ENCODE assay signal across 21 cellular contexts in genomic region chr15:84616235-84616634, GRCh38. TPM values are rescaled to one million over a fixed set of nuclear protein-coding genes. Genes with fewer than 3 reads are reported as not detected.
DNase-seq lines count a peak whose midpoint lies in the region; ATAC-seq, FAIRE-seq and TF ChIP-seq lines count a peak whose summit lies in the region.
"Had no signal": no experiment of that assay in that cellular context is flagged by ENCODE, and none has a peak within 500 bp of the region (broad histone marks: within the 10 kb centered on the region; RNA-seq: fewer than 3 reads in every experiment).

No MANE protein-coding gene starts in this region.

- 92 to 93% (median 93%) methylated on average over 3 of the region's 3 CpGs for WGBS in ovary, 3 donors

- DNase-seq in H7, result peak; percentile 36
- DNase-seq in NOMO-1 treated with dmso at 0.1 percent for 144 hours (lab: John Stamatoyannopoulos, UW; ENCODE audit: unreplicated experiment), result peak; percentile 37
- DNase-seq in endothelial cell of umbilical vein (ENCODE audit: low read depth, low spot score), result peak; percentile 41
- no peak for DNase-seq in ovary
- DNase-seq: activated CD4-positive, alpha-beta T cell treated with anti-CD3 and anti-CD28 coated beads, Interleukin-2, amount 50 U/mL, for 1 hour; activated CD8-positive, alpha-beta memory T cell treated with anti-CD3 and anti-CD28 coated beads, Interleukin-2, amount 50 U/mL, for 4 hours; activated effector memory CD4-positive, alpha-beta T cell treated with Interleukin-2 at 50 U/mL for 16 hours; cortex of kidney; erythroblast; GM23248; left colon; NCI-H1694; NCI-H2227 treated with DMSO at 0.1 percent for 48 hours; stimulated activated CD4-positive, alpha-beta T cell treated with anti-CD3 and anti-CD28 coated beads, Interleukin-1b, Interleukin-23, amount 100 ng/mL, for 48 hours; SW 1271 had no signal

- TF ChIP-seq EP300 in ovary (IDR thresholded peaks at IDR 0.05), result no peak

- TF ChIP-seq POLR2A in endothelial cell of umbilical vein (IDR thresholded peaks at IDR 0.05; ENCODE audit: low read depth, low read length) (no peak), ovary (IDR thresholded peaks at IDR 0.05) (no peak)

- H4K20me1 ChIP-seq in endothelial cell of umbilical vein (replicated peaks; ENCODE audit: control insufficient read depth, extremely low read depth, insufficient read depth, low read length), result no peaks in the 10 kb centered on the region

- H3K9me1 ChIP-seq in endothelial cell of umbilical vein (replicated peaks; ENCODE audit: control insufficient read depth, extremely low read depth, insufficient read depth, low read length), result no peaks in the 10 kb centered on the region

- CTCF ChIA-PET in endothelial cell of umbilical vein (lab: Charles Lee), result interaction anchor here (0.9 to 1.0 kb wide), 3 partner anchors 9 to 17 kb away, joined by 3 to 6 read pairs (median 3); no protein-coding TSS in a partner anchor

- H3K4me3 ChIP-seq in H7 (ENCODE audit: insufficient read depth, low read depth, low read length), result no peak overlapping the region
- H3K4me3 ChIP-seq in endothelial cell of umbilical vein (replicated peaks in 1 of 3; ENCODE audit: insufficient read depth in 1 of 3, low read depth in 1 of 3, low read length in 3 of 3), result no peak overlapping the region
- peak overlapping the region in 1 of 2 experiments; percentile 3 for H3K4me3 ChIP-seq in neutrophil (ENCODE audit: low read depth in 1 of 2, low read length in 1 of 2)
- no peak overlapping the region for H3K4me3 ChIP-seq in ovary
- H3K4me3 ChIP-seq: GM23248 had no signal

- H2AFZ ChIP-seq in endothelial cell of umbilical vein (ENCODE audit: low read depth, low read length), result no peak overlapping the region
- H2AFZ ChIP-seq: GM23248 had no signal

- dilution Hi-C loops in endothelial cell of umbilical vein (cut with MboI; ENCODE audit: extremely low pct_ligation_motif_present, low sequenced_read_pairs), result no loop called here

- no peak overlapping the region for H3K27ac ChIP-seq in endothelial cell of umbilical vein (ENCODE audit: insufficient read depth, low read depth, low read length)
- H3K27ac ChIP-seq in neutrophil, result peak overlapping the region; percentile 39
- H3K27ac ChIP-seq in ovary, result no peak overlapping the region
- H3K27ac ChIP-seq: GM23248 had no signal

- no peaks in the 10 kb centered on the region for H3K27me3 ChIP-seq in H7 (ENCODE audit: control insufficient read depth, insufficient read depth, low read length)
- H3K27me3 ChIP-seq in endothelial cell of umbilical vein (ENCODE audit: control insufficient read depth in 2 of 2, insufficient read depth in 2 of 2, low read length in 2 of 2), result no peaks in the 10 kb centered on the region
- no peaks in the 10 kb centered on the region for H3K27me3 ChIP-seq in neutrophil
- no peaks in the 10 kb centered on the region for H3K27me3 ChIP-seq in ovary

- H3K36me3 ChIP-seq in H7 (replicated peaks; ENCODE audit: control insufficient read depth, insufficient read depth, low read length) (peaks cover 8% of the 10 kb centered on the region), endothelial cell of umbilical vein (ENCODE audit: control insufficient read depth in 2 of 2, extremely low read depth in 1 of 2, insufficient read depth in 2 of 2, low read length in 2 of 2) (peaks cover 0 to 7% of the 10 kb centered on the region in 2 experiments), neutrophil (no peaks in the 10 kb centered on the region), ovary (no peaks in the 10 kb centered on the region)

- no peak for ATAC-seq in HG03159 (IDR thresholded peaks at IDR 0.05; ENCODE audit: unreplicated experiment)
- no peak for ATAC-seq in esophagus mucosa
- ATAC-seq in GM21528 (IDR thresholded peaks at IDR 0.05; ENCODE audit: low FRiP score, unreplicated experiment), result no peak
- ATAC-seq: left colon had no signal

- no TSS peak for BruUV-seq in endothelial cell of umbilical vein (replicated peaks; lab: Mats Ljungman, UMichigan)

- H3K4me1 ChIP-seq in endothelial cell of umbilical vein (ENCODE audit: control insufficient read depth, extremely low read depth, insufficient read depth, low read length) (peaks cover 16% of the 10 kb centered on the region), neutrophil (ENCODE audit: control insufficient read depth in 1 of 2, insufficient read depth in 1 of 2, low read depth in 1 of 2, low read length in 1 of 2) (peaks cover 7 to 9% of the 10 kb centered on the region in 2 experiments), ovary (ENCODE audit: insufficient read depth) (no peaks in the 10 kb centered on the region)

- no peak overlapping the region for H3K9ac ChIP-seq in endothelial cell of umbilical vein (replicated peaks; ENCODE audit: extremely low read depth, insufficient read depth, low read length)
- H3K9ac ChIP-seq: GM23248 had no signal

- intact Hi-C loops in endothelial cell of umbilical vein (cut with micrococcal nuclease) (no loop called here), ovary (cut with DNase I) (no loop called here)

- TF ChIP-seq CTCF in endothelial cell of umbilical vein (IDR thresholded peaks at IDR 0.05; ENCODE audit: extremely low read depth in 1 of 2, insufficient read depth in 1 of 2, low read depth in 1 of 2, low read length in 2 of 2) (no peak), neutrophil (IDR thresholded peaks at IDR 0.05) (no peak), ovary (IDR thresholded peaks at IDR 0.05) (no peak)

- peaks cover 2% of the 10 kb centered on the region for H3K79me2 ChIP-seq in endothelial cell of umbilical vein (ENCODE audit: control insufficient read depth, insufficient read depth, low read length)

- FAIRE-seq in endothelial cell of umbilical vein (lab: Jason Lieb, UNC), result peak; percentile 93
- FAIRE-seq: frontal cortex, TTC549 had no signal

- peaks cover 7% of the 10 kb centered on the region for H3K9me3 ChIP-seq in endothelial cell of umbilical vein (replicated peaks; ENCODE audit: control insufficient read depth, insufficient read depth, low read length)
- peaks cover 4% of the 10 kb centered on the region for H3K9me3 ChIP-seq in neutrophil
- peaks cover 0 to 8% of the 10 kb centered on the region in 2 donors for H3K9me3 ChIP-seq in ovary

- POLR2A ChIA-PET in endothelial cell of umbilical vein (lab: Charles Lee), result no interaction called here

- H3K4me2 ChIP-seq in endothelial cell of umbilical vein (ENCODE audit: insufficient read depth, low read length), result peak overlapping the region; percentile 5

TF ChIP-seq in endothelial cell of umbilical vein, 7 proteins besides CTCF, POLR2A, EP300 and RAD21:
- TF ChIP-seq GATA2 (IDR thresholded peaks at IDR 0.05; ENCODE audit: insufficient read depth, insufficient read length, low read depth, low read length), result peak; percentile 65
- TF ChIP-seq EZH2 (IDR thresholded peaks at IDR 0.05; ENCODE audit: borderline replicate concordance, low read depth, low read length, severe bottlenecking), result no peak

RNA-seq across cellular contexts. Expression of gene ZSCAN2, which starts 15.4 kb away (rescaled TPM):
- total RNA-seq in H7 (2014; rRNA removed; shearing (Covaris generic)), result 61.5 and 64.8 TPM in 2 replicates
- total RNA-seq in endothelial cell of umbilical vein, result 13.5 TPM in 2 replicates
- polyA plus RNA-seq in endothelial cell of umbilical vein, result 11.3 and 12.9 TPM in 2 replicates
- polyA plus RNA-seq in endothelial cell of umbilical vein (2011; cell fraction: cytosol; rRNA removed), result 15.3 and 16.2 TPM in 2 replicates
- polyA plus RNA-seq in endothelial cell of umbilical vein (2011; cell fraction: nucleus; rRNA removed), result 13.3 and 14.3 TPM in 2 replicates
- polyA plus RNA-seq in endothelial cell of umbilical vein (2012), result 12.4 and 19.0 TPM in 2 replicates
- 14.5 and 21.9 TPM in 2 replicates for polyA minus RNA-seq in endothelial cell of umbilical vein
- 3.9 TPM for polyA minus RNA-seq in endothelial cell of umbilical vein (2011; cell fraction: cytosol; rRNA and poly(A)+ RNA removed)
- 10.0 and 12.6 TPM in 2 replicates for polyA minus RNA-seq in endothelial cell of umbilical vein (2011; cell fraction: nucleus; rRNA and poly(A)+ RNA removed)
- total RNA-seq in esophagus mucosa, result 0.92 TPM
- total RNA-seq in ovary, result 10 to 100 TPM in 3 of 7 donors, 1 to 10 TPM in 4; 5.6 to 13.3 (median 9.2) TPM
- polyA plus RNA-seq in ovary, result 1 to 10 TPM; 6.8 to 8.2 TPM

RNA-seq across cellular contexts. Expression of gene WDR73, which starts 37.8 kb away (rescaled TPM):
- 13.6 and 17.7 TPM in 2 replicates for total RNA-seq in H7 (2014; rRNA removed; shearing (Covaris generic))
- total RNA-seq in endothelial cell of umbilical vein (28.2 and 29.1 TPM in 2 replicates), esophagus mucosa (23.7 TPM), ovary (10 to 100 TPM; 18.8 to 36.1 (median 26.9) TPM)
- polyA plus RNA-seq in endothelial cell of umbilical vein (25.6 and 29.0 TPM in 2 replicates), ovary (10 to 100 TPM; 19.9 to 20.7 TPM)
- 19.0 and 19.9 TPM in 2 replicates for polyA plus RNA-seq in endothelial cell of umbilical vein (2011; cell fraction: cytosol; rRNA removed)
- polyA plus RNA-seq in endothelial cell of umbilical vein (2011; cell fraction: nucleus; rRNA removed), result 73.5 and 76.7 TPM in 2 replicates
- polyA plus RNA-seq in endothelial cell of umbilical vein (2012), result 12.9 and 21.8 TPM in 2 replicates
- polyA minus RNA-seq in endothelial cell of umbilical vein, result 31.8 and 40.5 TPM in 2 replicates
- 19.7 TPM for polyA minus RNA-seq in endothelial cell of umbilical vein (2011; cell fraction: cytosol; rRNA and poly(A)+ RNA removed)
- polyA minus RNA-seq in endothelial cell of umbilical vein (2011; cell fraction: nucleus; rRNA and poly(A)+ RNA removed), result 24.3 and 36.3 TPM in 2 replicates

RNA-seq across cellular contexts. Expression of gene NMB, which starts 41.8 kb away (rescaled TPM):
- total RNA-seq in H7 (2014; rRNA removed; shearing (Covaris generic)), result 13.5 and 19.4 TPM in 2 replicates
- total RNA-seq in endothelial cell of umbilical vein (9.6 and 9.8 TPM in 2 replicates), esophagus mucosa (12.8 TPM), ovary (10 to 100 TPM in 1 of 7 donors, 1 to 10 TPM in 6; 5.1 to 11.5 (median 7.3) TPM)
- polyA plus RNA-seq in endothelial cell of umbilical vein (7.8 and 10.3 TPM in 2 replicates), ovary (1 to 10 TPM; 2.7 to 7.3 TPM)
- 5.2 and 6.7 TPM in 2 replicates for polyA plus RNA-seq in endothelial cell of umbilical vein (2011; cell fraction: cytosol; rRNA removed)
- polyA plus RNA-seq in endothelial cell of umbilical vein (2011; cell fraction: nucleus; rRNA removed), result 1.8 and 2.0 TPM in 2 replicates
- polyA plus RNA-seq in endothelial cell of umbilical vein (2012), result 5.2 and 7.0 TPM in 2 replicates
- polyA minus RNA-seq in endothelial cell of umbilical vein, result 0.45 and 1.4 TPM in 2 replicates
- polyA minus RNA-seq in endothelial cell of umbilical vein (2011; cell fraction: cytosol; rRNA and poly(A)+ RNA removed), result not detected
- polyA minus RNA-seq in endothelial cell of umbilical vein (2011; cell fraction: nucleus; rRNA and poly(A)+ RNA removed), result 0.63 and 0.91 TPM in 2 replicates

Comparison
In these comparisons a context has a peak if more than half of its experiments do, and no peak if none do; other contexts are left out.
1. DNase-seq: peak in H7 (single experiment), NOMO-1 treated with dmso at 0.1 percent for 144 hours (single experiment) and endothelial cell of umbilical vein (single experiment); none in ovary (0 of 5).